ENCODE assay signal across 8 cellular contexts in genomic region chr9:132160802-132161742, GRCh38. TPM values are rescaled to one million over a fixed set of nuclear protein-coding genes. Genes with fewer than 3 reads are reported as not detected.
DNase-seq lines count a peak whose midpoint lies in the region; ATAC-seq and TF ChIP-seq lines count a peak whose summit lies in the region.

No MANE protein-coding gene starts in this region.

- no peaks in the 10 kb centered on the region for H3K9me2 ChIP-seq in hepatocyte (replicated peaks; ENCODE audit: insufficient read depth)

- H3K27ac ChIP-seq in hepatocyte = no peak overlapping the region

- peaks cover 11% of the 10 kb centered on the region for H3K4me1 ChIP-seq in hepatocyte (ENCODE audit: insufficient read depth)

- H3K27ac Mint-ChIP-seq in activated naive CD4-positive, alpha-beta T cell treated with anti-CD3 and anti-CD28 coated beads, Interleukin-2, amount 50 U/mL, for 24 hours = peak overlapping the region; percentile 85

- no peak for TF ChIP-seq CTCF in hepatocyte (IDR thresholded peaks at IDR 0.05; ENCODE audit: poor library complexity)

- no peaks in the 10 kb centered on the region for H3K9me3 Mint-ChIP-seq in activated naive CD4-positive, alpha-beta T cell treated with anti-CD3 and anti-CD28 coated beads, Interleukin-2, amount 50 U/mL, for 24 hours

- H3K4me3 Mint-ChIP-seq in activated naive CD4-positive, alpha-beta T cell treated with anti-CD3 and anti-CD28 coated beads, Interleukin-2, amount 50 U/mL, for 24 hours = peak overlapping the region; percentile 97

- no peaks in the 10 kb centered on the region for H3K36me3 ChIP-seq in hepatocyte (replicated peaks; ENCODE audit: insufficient read depth, low read depth)

- H3K9me3 ChIP-seq in hepatocyte (ENCODE audit: low read depth) = no peaks in the 10 kb centered on the region

- peak overlapping the region; percentile 92 for H3K4me2 ChIP-seq in hepatocyte

- DNase-seq in Right ventricle myocardium inferior (ENCODE audit: missing footprints) (peak; percentile 70), Right ventricle myocardium superior (no peak), hepatocyte (ENCODE audit: low spot score) (peak; percentile 61), medulla oblongata (ENCODE audit: extremely low spot score) (no peak)
- peak; percentile 39 for DNase-seq in stimulated activated CD4-positive, alpha-beta T cell treated with anti-CD3 and anti-CD28 coated beads, Interleukin-12 subunit alpha, Interleukin-12 subunit beta, amount 100 ng/mL, for 4 hours

- H3K27me3 Mint-ChIP-seq in activated naive CD4-positive, alpha-beta T cell treated with anti-CD3 and anti-CD28 coated beads, Interleukin-2, amount 50 U/mL, for 24 hours = peaks cover 24% of the 10 kb centered on the region

- H3K4me1 Mint-ChIP-seq in activated naive CD4-positive, alpha-beta T cell treated with anti-CD3 and anti-CD28 coated beads, Interleukin-2, amount 50 U/mL, for 24 hours = peaks cover 14% of the 10 kb centered on the region

- intact Hi-C loops in Right ventricle myocardium inferior (cut with DNase I) (no loop called here), Right ventricle myocardium superior (cut with DNase I) (no loop called here)

- H3K27me3 ChIP-seq in hepatocyte = peaks cover 87% of the 10 kb centered on the region

- peak overlapping the region; percentile 26 for H2AFZ ChIP-seq in hepatocyte

- no peak for ATAC-seq in Right ventricle myocardium inferior
- no peak for ATAC-seq in Right ventricle myocardium superior (ENCODE audit: poor library complexity)
- peak; percentile 67 for ATAC-seq in SK-N-SH treated with all-trans-retinoic acid at 6 μM for 48 hours
- ATAC-seq in GM21381 (IDR thresholded peaks at IDR 0.05; ENCODE audit: unreplicated experiment) = no peak

- no peaks in the 10 kb centered on the region for H3K36me3 Mint-ChIP-seq in activated naive CD4-positive, alpha-beta T cell treated with anti-CD3 and anti-CD28 coated beads, Interleukin-2, amount 50 U/mL, for 24 hours

- H3K79me2 ChIP-seq in hepatocyte = no peaks in the 10 kb centered on the region

- no peaks in the 10 kb centered on the region for H4K20me1 ChIP-seq in hepatocyte (ENCODE audit: insufficient read depth, poor library complexity, severe bottlenecking)

- H3K4me3 ChIP-seq in hepatocyte = peak overlapping the region; percentile 39

- 4% methylated on average over 44 of the region's 50 CpGs for WGBS in hepatocyte (ENCODE audit: low lambda C conversion rate, missing lambda C conversion rate)

TF ChIP-seq in SK-N-SH treated with all-trans-retinoic acid at 6 μM for 48 hours, 23 proteins besides CTCF, POLR2A, EP300 and RAD21:
- no peak for TF ChIP-seq OSR1 (CRISPR knock-in tag; IDR thresholded peaks at IDR 0.05)
- TF ChIP-seq ZNF8 (CRISPR knock-in tag; IDR thresholded peaks at IDR 0.05) = no peak
- no peak for TF ChIP-seq CSDC2 (CRISPR knock-in tag; IDR thresholded peaks at IDR 0.05)
- TF ChIP-seq ISL1 (CRISPR knock-in tag; IDR thresholded peaks at IDR 0.05) = no peak
- no peak for TF ChIP-seq ZFP30 (CRISPR knock-in tag; IDR thresholded peaks at IDR 0.05)
- TF ChIP-seq TOX (CRISPR knock-in tag; IDR thresholded peaks at IDR 0.05; ENCODE audit: borderline replicate concordance) = no peak
- no peak for TF ChIP-seq PATZ1 (CRISPR knock-in tag; IDR thresholded peaks at IDR 0.05; ENCODE audit: borderline replicate concordance)
- TF ChIP-seq BACH2 (CRISPR knock-in tag; IDR thresholded peaks at IDR 0.05; ENCODE audit: borderline replicate concordance) = no peak
- TF ChIP-seq ESRRG (CRISPR knock-in tag; IDR thresholded peaks at IDR 0.05) = no peak
- TF ChIP-seq SNAI2 (CRISPR knock-in tag; IDR thresholded peaks at IDR 0.05) = no peak
- TF ChIP-seq CSRNP3 (CRISPR knock-in tag; IDR thresholded peaks at IDR 0.05) = no peak
- no peak for TF ChIP-seq CREB5 (CRISPR knock-in tag; IDR thresholded peaks at IDR 0.05; ENCODE audit: low read depth)
- no peak for TF ChIP-seq GLIS3 (CRISPR knock-in tag; IDR thresholded peaks at IDR 0.05)
- no peak for TF ChIP-seq ZC3H10 (CRISPR knock-in tag; IDR thresholded peaks at IDR 0.05)
- no peak for TF ChIP-seq ZNF565 (CRISPR knock-in tag; conservative IDR thresholded peaks at IDR 0.05; ENCODE audit: low read depth)

RNA-seq across cellular contexts. Expression of gene NTNG2, which starts 0.8 kb away (rescaled TPM):
- total RNA-seq in Right ventricle myocardium inferior = 1.4 TPM
- 1.8 TPM for total RNA-seq in Right ventricle myocardium superior
- total RNA-seq in hepatocyte = 0.20 and 1.8 TPM in 2 replicates
- polyA plus RNA-seq in hepatocyte = 0.17 and 0.48 TPM in 2 replicates

Comparison
In these comparisons a context has a peak if more than half of its experiments do, and no peak if none do; other contexts are left out.
1. DNase-seq: peak in Right ventricle myocardium inferior (single experiment), hepatocyte (single experiment) and stimulated activated CD4-positive, alpha-beta T cell treated with anti-CD3 and anti-CD28 coated beads, Interleukin-12 subunit alpha, Interleukin-12 subunit beta, amount 100 ng/mL, for 4 hours (single experiment); none in Right ventricle myocardium superior (single experiment) and medulla oblongata (single experiment).